11 cellular contexts compared by ENCODE assay signal in genomic region chr17:11441004-11441403, GRCh38.
"Had no signal": no experiment of that assay in that cellular context is flagged by ENCODE, and none has a peak within 500 bp of the region (broad histone marks: within the 10 kb centered on the region; RNA-seq: fewer than 3 reads in every experiment).

No MANE protein-coding gene starts in this region.

- H3K9me3 ChIP-seq: HAP-1 had no signal

- DNase-seq: GM23248, GOT3, H7, H9, HCEC 1CT, HFFc6 had no signal

- H2AFZ ChIP-seq: GM23248, GM23338 had no signal

- H3K4me3 ChIP-seq: GM23248, GM23338, HAP-1 had no signal

- H3K27ac ChIP-seq: GM23248 had no signal

- ATAC-seq: GM23338, HCT116 had no signal

- FAIRE-seq: H1, H54 had no signal

- H3K4me1 ChIP-seq: HAP-1 had no signal

- H3K4me2 ChIP-seq: GM23338 had no signal

- H3K9ac ChIP-seq: GM23248 had no signal

- H3K36me3 ChIP-seq: HAP-1 had no signal
